24 cellular contexts compared by ENCODE assay signal in genomic region chr3:129749692-129750091, GRCh38.
DNase-seq lines count a peak whose midpoint lies in the region; ATAC-seq and TF ChIP-seq lines count a peak whose summit lies in the region.
"Had no signal": no experiment of that assay in that cellular context is flagged by ENCODE, and none has a peak within 500 bp of the region (broad histone marks: within the 10 kb centered on the region; RNA-seq: fewer than 3 reads in every experiment).

No MANE protein-coding gene starts in this region.

- no peak for DNase-seq in activated CD4-positive, alpha-beta T cell treated with anti-CD3 and anti-CD28 coated beads for 36 hours
- no peak for DNase-seq in activated CD4-positive, alpha-beta T cell treated with anti-CD3 and anti-CD28 coated beads, Interleukin-2, amount 10 ng/mL, durations not matched to agents 7 days and 5 days
- DNase-seq in GM12865 (ENCODE audit: low read depth) (peak; percentile 5), RWPE2 (ENCODE audit: low spot score) (no peak), foreskin keratinocyte (peak; percentile 29 to 60), testis (no peak), NCI-H748 treated with DMSO at 0.1 percent for 48 hours (lab: John Stamatoyannopoulos, UW) (no peak)
- DNase-seq: 8988T; CD8-positive, alpha-beta T cell; NCI-H1092; NCI-H1436; NCI-H2029; NCI-H2227 treated with DMSO at 0.1 percent for 48 hours; NCI-H510A treated with DMSO at 0.1 percent for 48 hours; NCI-H82; Peyer's patch had no signal

- CTCF ChIA-PET in activated CD4-positive, alpha-beta T cell treated with anti-CD3 and anti-CD28 coated beads for 36 hours (lab: Charles Lee), result interaction anchor here (1.1 kb wide), 1 partner anchor 10 kb away, joined by 3 read pairs; no protein-coding TSS in a partner anchor
- CTCF ChIA-PET in activated CD4-positive, alpha-beta T cell treated with anti-CD3 and anti-CD28 coated beads, Interleukin-2, amount 10 ng/mL, durations not matched to agents 7 days and 5 days (lab: Charles Lee), result interaction anchor here (0.6 kb wide), 1 partner anchor 18 kb away, joined by 6 read pairs; no protein-coding TSS in a partner anchor

- H3K4me3 ChIP-seq in GM12865 (ENCODE audit: low read depth, low read length), result no peak overlapping the region
- no peak overlapping the region for H3K4me3 ChIP-seq in RWPE2 (ENCODE audit: severe bottlenecking)
- H3K4me3 ChIP-seq in testis, result no peak overlapping the region
- H3K4me3 ChIP-seq: BLaER1 treated with 17β-estradiol and CSF1 and Interleukin-3, amounts not matched to agents 10 nM and 100 nM; GM23338; HAP-1; K562; Peyer's patch; SJSA1 had no signal

- intact Hi-C loops in activated CD4-positive, alpha-beta T cell treated with anti-CD3 and anti-CD28 coated beads for 36 hours (cut with DNase I, micrococcal nuclease), result no loop called here
- intact Hi-C loops in testis (cut with DNase I; ENCODE audit: low total_unique reads), result no loop called here

- peak; percentile 91 for ATAC-seq in activated CD4-positive, alpha-beta T cell treated with anti-CD3 and anti-CD28 coated beads for 36 hours
- ATAC-seq in RWPE2 (ENCODE audit: low read depth), result peak; percentile 84
- ATAC-seq in foreskin keratinocyte, result peak; percentile 80
- ATAC-seq in HG02642 (IDR thresholded peaks at IDR 0.05; ENCODE audit: poor library complexity, unreplicated experiment), result no peak
- ATAC-seq: CD8-positive, alpha-beta T cell; GM23338; HepG2; K562; Right ventricle myocardium inferior had no signal

- TF ChIP-seq CTCF in GM12865 (IDR thresholded peaks at IDR 0.05; ENCODE audit: insufficient read depth, low read depth, low read length, missing control alignments) (no peak), RWPE2 (IDR thresholded peaks at IDR 0.05; ENCODE audit: poor library complexity, severe bottlenecking) (no peak), foreskin keratinocyte (conservative IDR thresholded peaks at IDR 0.05) (no peak), testis (IDR thresholded peaks at IDR 0.05) (no peak)

- no peak overlapping the region for H3K27ac Mint-ChIP-seq in activated CD4-positive, alpha-beta T cell treated with anti-CD3 and anti-CD28 coated beads for 36 hours
- no peak overlapping the region for H3K27ac Mint-ChIP-seq in activated CD4-positive, alpha-beta T cell treated with anti-CD3 and anti-CD28 coated beads, Interleukin-2, amount 10 ng/mL, durations not matched to agents 7 days and 5 days
- H3K27ac Mint-ChIP-seq: CD8-positive, alpha-beta T cell; GM23338 had no signal

- H3K4me1 ChIP-seq in RWPE2 (ENCODE audit: insufficient read depth, poor library complexity, severe bottlenecking) (peaks cover 22% of the 10 kb centered on the region), foreskin keratinocyte (peaks cover 30% of the 10 kb centered on the region), testis (peaks cover 6% of the 10 kb centered on the region)
- H3K4me1 ChIP-seq: Peyer's patch, SJSA1 had no signal

- no peaks in the 10 kb centered on the region for H3K27me3 Mint-ChIP-seq in activated CD4-positive, alpha-beta T cell treated with anti-CD3 and anti-CD28 coated beads for 36 hours
- H3K27me3 Mint-ChIP-seq in activated CD4-positive, alpha-beta T cell treated with anti-CD3 and anti-CD28 coated beads, Interleukin-2, amount 10 ng/mL, durations not matched to agents 7 days and 5 days, result no peaks in the 10 kb centered on the region

- H3K27me3 ChIP-seq in RWPE2 (ENCODE audit: insufficient read depth, poor library complexity, severe bottlenecking) (no peaks in the 10 kb centered on the region), foreskin keratinocyte (no peaks in the 10 kb centered on the region), testis (no peaks in the 10 kb centered on the region)
- H3K27me3 ChIP-seq: BLaER1 treated with 17β-estradiol and CSF1 and Interleukin-3, amounts not matched to agents 10 nM and 100 nM; Peyer's patch; SJSA1 had no signal

- TF ChIP-seq POLR2A in testis (IDR thresholded peaks at IDR 0.05), result no peak

- H3K36me3 ChIP-seq in RWPE2 (ENCODE audit: low read depth) (peaks cover 10% of the 10 kb centered on the region; the same call in 1 of the 2 replicates), testis (ENCODE audit: low read depth, missing control alignments) (no peaks in the 10 kb centered on the region)
- H3K36me3 ChIP-seq: HAP-1, Peyer's patch, SJSA1 had no signal

- peaks cover 19% of the 10 kb centered on the region for H3K4me1 Mint-ChIP-seq in activated CD4-positive, alpha-beta T cell treated with anti-CD3 and anti-CD28 coated beads for 36 hours
- peaks cover 7% of the 10 kb centered on the region for H3K4me1 Mint-ChIP-seq in activated CD4-positive, alpha-beta T cell treated with anti-CD3 and anti-CD28 coated beads, Interleukin-2, amount 10 ng/mL, durations not matched to agents 7 days and 5 days

- POLR2A ChIA-PET in activated CD4-positive, alpha-beta T cell treated with anti-CD3 and anti-CD28 coated beads for 36 hours (lab: Charles Lee), result no interaction called here
- POLR2A ChIA-PET in activated CD4-positive, alpha-beta T cell treated with anti-CD3 and anti-CD28 coated beads, Interleukin-2, amount 10 ng/mL, durations not matched to agents 7 days and 5 days (lab: Charles Lee), result no interaction called here

- H3K27ac ChIP-seq in RWPE2 (ENCODE audit: poor library complexity, severe bottlenecking), result peak overlapping the region; percentile 37
- no peak overlapping the region for H3K27ac ChIP-seq in foreskin keratinocyte
- H3K27ac ChIP-seq in testis, result no peak overlapping the region
- H3K27ac ChIP-seq: BLaER1 treated with 17β-estradiol and CSF1 and Interleukin-3, amounts not matched to agents 10 nM and 100 nM; Peyer's patch; SJSA1 had no signal

- H3K9me3 Mint-ChIP-seq in activated CD4-positive, alpha-beta T cell treated with anti-CD3 and anti-CD28 coated beads for 36 hours (ENCODE audit: low read depth), result peaks cover 12% of the 10 kb centered on the region
- H3K9me3 Mint-ChIP-seq in activated CD4-positive, alpha-beta T cell treated with anti-CD3 and anti-CD28 coated beads, Interleukin-2, amount 10 ng/mL, durations not matched to agents 7 days and 5 days, result peaks cover 13% of the 10 kb centered on the region

- H3K4me3 Mint-ChIP-seq in activated CD4-positive, alpha-beta T cell treated with anti-CD3 and anti-CD28 coated beads for 36 hours, result no peak overlapping the region
- H3K4me3 Mint-ChIP-seq in activated CD4-positive, alpha-beta T cell treated with anti-CD3 and anti-CD28 coated beads, Interleukin-2, amount 10 ng/mL, durations not matched to agents 7 days and 5 days, result no peak overlapping the region
- H3K4me3 Mint-ChIP-seq: CD8-positive, alpha-beta T cell; GM23338 had no signal

- peaks cover 15% of the 10 kb centered on the region for H3K36me3 Mint-ChIP-seq in activated CD4-positive, alpha-beta T cell treated with anti-CD3 and anti-CD28 coated beads for 36 hours (ENCODE audit: low read depth)
- H3K36me3 Mint-ChIP-seq in activated CD4-positive, alpha-beta T cell treated with anti-CD3 and anti-CD28 coated beads, Interleukin-2, amount 10 ng/mL, durations not matched to agents 7 days and 5 days (ENCODE audit: low read depth), result peaks cover 7% of the 10 kb centered on the region

- H3K9me3 ChIP-seq in RWPE2 (ENCODE audit: severe bottlenecking) (peaks cover 2% of the 10 kb centered on the region), testis (no peaks in the 10 kb centered on the region)
- H3K9me3 ChIP-seq: Peyer's patch had no signal

Comparison
In these comparisons a context has a peak if more than half of its experiments do, and no peak if none do; other contexts are left out.
1. DNase-seq: peak in GM12865 (single experiment) and foreskin keratinocyte (2 of 2); none in activated CD4-positive, alpha-beta T cell treated with anti-CD3 and anti-CD28 coated beads for 36 hours (single experiment), activated CD4-positive, alpha-beta T cell treated with anti-CD3 and anti-CD28 coated beads, Interleukin-2, amount 10 ng/mL, durations not matched to agents 7 days and 5 days (single experiment), RWPE2 (single experiment), testis (single experiment) and NCI-H748 treated with DMSO at 0.1 percent for 48 hours (single experiment).